9 cellular contexts compared by ENCODE assay signal in genomic region chr5:93571111-93571977, GRCh38. TPM values are rescaled to one million over a fixed set of nuclear protein-coding genes. Genes with fewer than 3 reads are reported as not detected.
DNase-seq lines count a peak whose midpoint lies in the region; ATAC-seq and TF ChIP-seq lines count a peak whose summit lies in the region.
"Had no signal": no experiment of that assay in that cellular context is flagged by ENCODE, and none has a peak within 500 bp of the region (broad histone marks: within the 10 kb centered on the region; RNA-seq: fewer than 3 reads in every experiment).

No MANE protein-coding gene starts in this region.

- H3K4me3 ChIP-seq in heart right ventricle (peak overlapping the region in 6 of 10 donors; percentile 20 to 38 (median 36)), right atrium auricular region (peak overlapping the region in 1 of 2 donors; percentile 36), astrocyte of the spinal cord (ENCODE audit: low read depth, low read length) (no peak overlapping the region), thymus (ENCODE audit: low read length) (peak overlapping the region; percentile 50)

- H3K9me3 ChIP-seq in heart right ventricle = no peaks in the 10 kb centered on the region
- H3K9me3 ChIP-seq in right atrium auricular region = no peaks in the 10 kb centered on the region
- no peaks in the 10 kb centered on the region for H3K9me3 ChIP-seq in thymus (ENCODE audit: control insufficient read depth)

- no peak for TF ChIP-seq CTCF in heart right ventricle (IDR thresholded peaks at IDR 0.05)
- no peak for TF ChIP-seq CTCF in right atrium auricular region (IDR thresholded peaks at IDR 0.05)
- TF ChIP-seq CTCF in astrocyte of the spinal cord (IDR thresholded peaks at IDR 0.05; ENCODE audit: low read depth, low read length) = no peak
- TF ChIP-seq CTCF in mesothelial cell of epicardium (IDR thresholded peaks at IDR 0.05; ENCODE audit: unreplicated experiment) = no peak

- whole genome bisulfite sequencing in heart right ventricle, 2 donors = 32 to 43% methylated on average over 34 of the region's 34 CpGs
- 14% methylated on average over 34 of the region's 34 CpGs for WGBS in thymus

- intact Hi-C loops in heart right ventricle (cut with DNase I) = no loop called here

- H3K9me3 Mint-ChIP-seq in mesothelial cell of epicardium = no peaks in the 10 kb centered on the region
- H3K9me3 Mint-ChIP-seq in stimulated activated memory B cell treated with anti-CD40 and anti-IgM and Interleukin-4, amounts not matched to agents 10 μg/mL and 1 μg/mL and 100 μg/mL, for 72 hours = no peaks in the 10 kb centered on the region

- peaks cover 38% of the 10 kb centered on the region for H3K4me1 Mint-ChIP-seq in mesothelial cell of epicardium
- H3K4me1 Mint-ChIP-seq in stimulated activated memory B cell treated with anti-CD40 and anti-IgM and Interleukin-4, amounts not matched to agents 10 μg/mL and 1 μg/mL and 100 μg/mL, for 72 hours = peaks cover 20% of the 10 kb centered on the region

- peak overlapping the region; percentile 68 for H3K4me3 Mint-ChIP-seq in mesothelial cell of epicardium
- H3K4me3 Mint-ChIP-seq in stimulated activated memory B cell treated with anti-CD40 and anti-IgM and Interleukin-4, amounts not matched to agents 10 μg/mL and 1 μg/mL and 100 μg/mL, for 72 hours = no peak overlapping the region

- in situ Hi-C loops in astrocyte of the spinal cord (cut with HindIII; ENCODE audit: low sequenced_read_pairs) = no loop called here

- no peak overlapping the region for H3K27ac ChIP-seq in heart right ventricle
- no peak overlapping the region for H3K27ac ChIP-seq in right atrium auricular region
- no peak overlapping the region for H3K27ac ChIP-seq in thymus (ENCODE audit: low read depth)

- peaks cover 79% of the 10 kb centered on the region for H3K27me3 Mint-ChIP-seq in mesothelial cell of epicardium (ENCODE audit: low read depth)
- H3K27me3 Mint-ChIP-seq in stimulated activated memory B cell treated with anti-CD40 and anti-IgM and Interleukin-4, amounts not matched to agents 10 μg/mL and 1 μg/mL and 100 μg/mL, for 72 hours = peaks cover 81% of the 10 kb centered on the region

- H3K36me3 Mint-ChIP-seq in mesothelial cell of epicardium = no peaks in the 10 kb centered on the region
- H3K36me3 Mint-ChIP-seq in stimulated activated memory B cell treated with anti-CD40 and anti-IgM and Interleukin-4, amounts not matched to agents 10 μg/mL and 1 μg/mL and 100 μg/mL, for 72 hours = no peaks in the 10 kb centered on the region

- H3K27ac Mint-ChIP-seq in mesothelial cell of epicardium = no peak overlapping the region
- no peak overlapping the region for H3K27ac Mint-ChIP-seq in stimulated activated memory B cell treated with anti-CD40 and anti-IgM and Interleukin-4, amounts not matched to agents 10 μg/mL and 1 μg/mL and 100 μg/mL, for 72 hours

- peaks cover 22 to 100% (median 99%) of the 10 kb centered on the region in 7 donors for H3K27me3 ChIP-seq in heart right ventricle
- H3K27me3 ChIP-seq in right atrium auricular region = no peaks in the 10 kb centered on the region
- H3K27me3 ChIP-seq in thymus (ENCODE audit: control insufficient read depth, insufficient read depth) = peaks cover 82% of the 10 kb centered on the region

- no peaks in the 10 kb centered on the region for H3K36me3 ChIP-seq in heart right ventricle
- no peaks in the 10 kb centered on the region for H3K36me3 ChIP-seq in right atrium auricular region
- no peaks in the 10 kb centered on the region for H3K36me3 ChIP-seq in thymus (ENCODE audit: control insufficient read depth, insufficient read depth)

- peak in 2 of 8 donors; percentile 13 to 38 for ATAC-seq in heart right ventricle
- ATAC-seq in stimulated activated memory B cell treated with anti-CD40 and anti-IgM and Interleukin-4, amounts not matched to agents 10 μg/mL and 1 μg/mL and 100 μg/mL, for 72 hours = no peak

- DNase-seq in heart right ventricle (no peak), right atrium auricular region (ENCODE audit: low spot score) (no peak), astrocyte of the spinal cord (ENCODE audit: low read depth, low spot score) (peak; percentile 36), mesothelial cell of epicardium (ENCODE audit: low spot score in 2 of 2, unreplicated experiment in 2 of 2) (no peak), activated gamma-delta T cell (lab: John Stamatoyannopoulos, UW) (no peak), NCI-H226 (no peak)
- DNase-seq: MM.1S had no signal

- peaks cover 0 to 27% (median 16%) of the 10 kb centered on the region in 9 donors for H3K4me1 ChIP-seq in heart right ventricle
- H3K4me1 ChIP-seq in right atrium auricular region = peaks cover 0 to 13% of the 10 kb centered on the region in 2 donors
- H3K4me1 ChIP-seq in thymus (ENCODE audit: control insufficient read depth, insufficient read depth, low read length) = peaks cover 7% of the 10 kb centered on the region

RNA-seq across cellular contexts. Expression of gene NR2F1-AS1, which starts 9.7 kb away (rescaled TPM):
- under 1 TPM in 9 of 10 donors, not detected in 1; 0.44 to 0.87 (median 0.59) TPM for total RNA-seq in heart right ventricle
- polyA plus RNA-seq in heart right ventricle = 1 to 10 TPM in 1 of 2 donors, under 1 TPM in 1; 0.41 to 2.9 TPM
- total RNA-seq in right atrium auricular region = 10 to 100 TPM in 1 of 2 donors, 1 to 10 TPM in 1; 7.1 to 11.0 TPM
- total RNA-seq in mesothelial cell of epicardium = 11.9 to 13.6 TPM (median 13.4 TPM) in 3 replicates
- 5.0 TPM for polyA plus RNA-seq in thymus

RNA-seq across cellular contexts. Expression of gene NR2F1, which starts 11.7 kb away (rescaled TPM):
- 1 to 10 TPM in 4 of 10 donors, under 1 TPM in 6; 0.27 to 2.4 (median 0.92) TPM for total RNA-seq in heart right ventricle
- 1 to 10 TPM in 1 of 2 donors, under 1 TPM in 1; 0.44 to 1.1 TPM for polyA plus RNA-seq in heart right ventricle
- total RNA-seq in right atrium auricular region = 10 to 100 TPM; 35.3 to 37.6 TPM
- 19.7 to 21.4 TPM (median 20.3 TPM) in 3 replicates for total RNA-seq in mesothelial cell of epicardium
- 0.94 TPM for polyA plus RNA-seq in thymus
